2 cellular contexts compared by ENCODE assay signal in the genomic region with DNA sequence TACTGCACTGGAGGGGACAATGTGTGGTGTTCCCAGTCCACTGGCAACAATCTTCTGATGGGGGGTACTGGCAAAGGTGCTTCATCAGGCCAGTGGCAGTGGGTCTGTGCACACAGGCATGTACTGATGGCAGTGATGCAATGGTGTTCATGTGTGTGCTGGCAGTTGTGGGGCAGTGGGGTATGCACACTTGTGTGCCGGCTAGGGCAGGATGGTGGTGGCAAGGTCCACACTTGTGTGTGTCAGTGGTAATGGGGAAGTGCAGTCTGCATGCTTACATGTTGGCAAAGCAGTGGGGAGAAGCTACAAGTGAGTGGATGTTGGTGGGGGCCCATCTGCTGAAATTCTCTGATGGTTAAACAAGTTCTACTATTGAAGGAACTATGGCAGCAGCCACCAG.
TF ChIP-seq lines count a peak whose summit lies in the region.

No MANE protein-coding gene starts in this region.

TF ChIP-seq in GM12878, 131 proteins besides CTCF, POLR2A, EP300 and RAD21:
- TF ChIP-seq SMC3 (IDR thresholded peaks at IDR 0.05; ENCODE audit: borderline replicate concordance, low read length), result no peak
- no peak for TF ChIP-seq MYB (IDR thresholded peaks at IDR 0.05; ENCODE audit: borderline replicate concordance, low read depth, low read length)
- no peak for TF ChIP-seq CBX5 (IDR thresholded peaks at IDR 0.05; ENCODE audit: low read depth)
- TF ChIP-seq MYC (IDR thresholded peaks at IDR 0.05; ENCODE audit: insufficient read depth, insufficient read length, insufficient replicate concordance, low read length, severe bottlenecking), result no peak
- TF ChIP-seq, protein P1, sequence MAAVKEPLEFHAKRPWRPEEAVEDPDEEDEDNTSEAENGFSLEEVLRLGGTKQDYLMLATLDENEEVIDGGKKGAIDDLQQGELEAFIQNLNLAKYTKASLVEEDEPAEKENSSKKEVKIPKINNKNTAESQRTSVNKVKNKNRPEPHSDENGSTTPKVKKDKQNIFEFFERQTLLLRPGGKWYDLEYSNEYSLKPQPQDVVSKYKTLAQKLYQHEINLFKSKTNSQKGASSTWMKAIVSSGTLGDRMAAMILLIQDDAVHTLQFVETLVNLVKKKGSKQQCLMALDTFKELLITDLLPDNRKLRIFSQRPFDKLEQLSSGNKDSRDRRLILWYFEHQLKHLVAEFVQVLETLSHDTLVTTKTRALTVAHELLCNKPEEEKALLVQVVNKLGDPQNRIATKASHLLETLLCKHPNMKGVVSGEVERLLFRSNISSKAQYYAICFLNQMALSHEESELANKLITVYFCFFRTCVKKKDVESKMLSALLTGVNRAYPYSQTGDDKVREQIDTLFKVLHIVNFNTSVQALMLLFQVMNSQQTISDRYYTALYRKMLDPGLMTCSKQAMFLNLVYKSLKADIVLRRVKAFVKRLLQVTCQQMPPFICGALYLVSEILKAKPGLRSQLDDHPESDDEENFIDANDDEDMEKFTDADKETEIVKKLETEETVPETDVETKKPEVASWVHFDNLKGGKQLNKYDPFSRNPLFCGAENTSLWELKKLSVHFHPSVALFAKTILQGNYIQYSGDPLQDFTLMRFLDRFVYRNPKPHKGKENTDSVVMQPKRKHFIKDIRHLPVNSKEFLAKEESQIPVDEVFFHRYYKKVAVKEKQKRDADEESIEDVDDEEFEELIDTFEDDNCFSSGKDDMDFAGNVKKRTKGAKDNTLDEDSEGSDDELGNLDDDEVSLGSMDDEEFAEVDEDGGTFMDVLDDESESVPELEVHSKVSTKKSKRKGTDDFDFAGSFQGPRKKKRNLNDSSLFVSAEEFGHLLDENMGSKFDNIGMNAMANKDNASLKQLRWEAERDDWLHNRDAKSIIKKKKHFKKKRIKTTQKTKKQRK (IDR thresholded peaks at IDR 0.05; ENCODE audit: low read depth, low read length), result no peak
- TF ChIP-seq GABPA (IDR thresholded peaks at IDR 0.05; ENCODE audit: low read depth), result no peak
- TF ChIP-seq, protein P2, sequence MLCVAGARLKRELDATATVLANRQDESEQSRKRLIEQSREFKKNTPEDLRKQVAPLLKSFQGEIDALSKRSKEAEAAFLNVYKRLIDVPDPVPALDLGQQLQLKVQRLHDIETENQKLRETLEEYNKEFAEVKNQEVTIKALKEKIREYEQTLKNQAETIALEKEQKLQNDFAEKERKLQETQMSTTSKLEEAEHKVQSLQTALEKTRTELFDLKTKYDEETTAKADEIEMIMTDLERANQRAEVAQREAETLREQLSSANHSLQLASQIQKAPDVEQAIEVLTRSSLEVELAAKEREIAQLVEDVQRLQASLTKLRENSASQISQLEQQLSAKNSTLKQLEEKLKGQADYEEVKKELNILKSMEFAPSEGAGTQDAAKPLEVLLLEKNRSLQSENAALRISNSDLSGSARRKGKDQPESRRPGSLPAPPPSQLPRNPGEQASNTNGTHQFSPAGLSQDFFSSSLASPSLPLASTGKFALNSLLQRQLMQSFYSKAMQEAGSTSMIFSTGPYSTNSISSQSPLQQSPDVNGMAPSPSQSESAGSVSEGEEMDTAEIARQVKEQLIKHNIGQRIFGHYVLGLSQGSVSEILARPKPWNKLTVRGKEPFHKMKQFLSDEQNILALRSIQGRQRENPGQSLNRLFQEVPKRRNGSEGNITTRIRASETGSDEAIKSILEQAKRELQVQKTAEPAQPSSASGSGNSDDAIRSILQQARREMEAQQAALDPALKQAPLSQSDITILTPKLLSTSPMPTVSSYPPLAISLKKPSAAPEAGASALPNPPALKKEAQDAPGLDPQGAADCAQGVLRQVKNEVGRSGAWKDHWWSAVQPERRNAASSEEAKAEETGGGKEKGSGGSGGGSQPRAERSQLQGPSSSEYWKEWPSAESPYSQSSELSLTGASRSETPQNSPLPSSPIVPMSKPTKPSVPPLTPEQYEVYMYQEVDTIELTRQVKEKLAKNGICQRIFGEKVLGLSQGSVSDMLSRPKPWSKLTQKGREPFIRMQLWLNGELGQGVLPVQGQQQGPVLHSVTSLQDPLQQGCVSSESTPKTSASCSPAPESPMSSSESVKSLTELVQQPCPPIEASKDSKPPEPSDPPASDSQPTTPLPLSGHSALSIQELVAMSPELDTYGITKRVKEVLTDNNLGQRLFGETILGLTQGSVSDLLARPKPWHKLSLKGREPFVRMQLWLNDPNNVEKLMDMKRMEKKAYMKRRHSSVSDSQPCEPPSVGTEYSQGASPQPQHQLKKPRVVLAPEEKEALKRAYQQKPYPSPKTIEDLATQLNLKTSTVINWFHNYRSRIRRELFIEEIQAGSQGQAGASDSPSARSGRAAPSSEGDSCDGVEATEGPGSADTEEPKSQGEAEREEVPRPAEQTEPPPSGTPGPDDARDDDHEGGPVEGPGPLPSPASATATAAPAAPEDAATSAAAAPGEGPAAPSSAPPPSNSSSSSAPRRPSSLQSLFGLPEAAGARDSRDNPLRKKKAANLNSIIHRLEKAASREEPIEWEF (IDR thresholded peaks at IDR 0.05; ENCODE audit: insufficient replicate concordance, low read depth, low read length), result no peak
- no peak for TF ChIP-seq RCOR1 (conservative IDR thresholded peaks at IDR 0.05; ENCODE audit: low read depth, low read length)
- TF ChIP-seq CEBPB (IDR thresholded peaks at IDR 0.05; ENCODE audit: borderline replicate concordance in 1 of 2, low read depth in 2 of 2, low read length in 2 of 2), result no peak
- TF ChIP-seq CREB1 (IDR thresholded peaks at IDR 0.05; ENCODE audit: low read depth), result no peak

TF ChIP-seq in H1, 55 proteins besides CTCF, POLR2A, EP300 and RAD21:
- TF ChIP-seq KDM5A (IDR thresholded peaks at IDR 0.05; ENCODE audit: low read length), result no peak
- TF ChIP-seq FOSL1 (IDR thresholded peaks at IDR 0.05; ENCODE audit: insufficient read depth, low read depth, low read length), result no peak
- TF ChIP-seq SP2 (IDR thresholded peaks at IDR 0.05; ENCODE audit: low read length), result no peak
- TF ChIP-seq ZNF274 (IDR thresholded peaks at IDR 0.05; ENCODE audit: borderline replicate concordance, extremely low read depth, low read length), result no peak
- TF ChIP-seq TBP (IDR thresholded peaks at IDR 0.05; ENCODE audit: low read depth, low read length), result no peak
- TF ChIP-seq, protein P3, sequence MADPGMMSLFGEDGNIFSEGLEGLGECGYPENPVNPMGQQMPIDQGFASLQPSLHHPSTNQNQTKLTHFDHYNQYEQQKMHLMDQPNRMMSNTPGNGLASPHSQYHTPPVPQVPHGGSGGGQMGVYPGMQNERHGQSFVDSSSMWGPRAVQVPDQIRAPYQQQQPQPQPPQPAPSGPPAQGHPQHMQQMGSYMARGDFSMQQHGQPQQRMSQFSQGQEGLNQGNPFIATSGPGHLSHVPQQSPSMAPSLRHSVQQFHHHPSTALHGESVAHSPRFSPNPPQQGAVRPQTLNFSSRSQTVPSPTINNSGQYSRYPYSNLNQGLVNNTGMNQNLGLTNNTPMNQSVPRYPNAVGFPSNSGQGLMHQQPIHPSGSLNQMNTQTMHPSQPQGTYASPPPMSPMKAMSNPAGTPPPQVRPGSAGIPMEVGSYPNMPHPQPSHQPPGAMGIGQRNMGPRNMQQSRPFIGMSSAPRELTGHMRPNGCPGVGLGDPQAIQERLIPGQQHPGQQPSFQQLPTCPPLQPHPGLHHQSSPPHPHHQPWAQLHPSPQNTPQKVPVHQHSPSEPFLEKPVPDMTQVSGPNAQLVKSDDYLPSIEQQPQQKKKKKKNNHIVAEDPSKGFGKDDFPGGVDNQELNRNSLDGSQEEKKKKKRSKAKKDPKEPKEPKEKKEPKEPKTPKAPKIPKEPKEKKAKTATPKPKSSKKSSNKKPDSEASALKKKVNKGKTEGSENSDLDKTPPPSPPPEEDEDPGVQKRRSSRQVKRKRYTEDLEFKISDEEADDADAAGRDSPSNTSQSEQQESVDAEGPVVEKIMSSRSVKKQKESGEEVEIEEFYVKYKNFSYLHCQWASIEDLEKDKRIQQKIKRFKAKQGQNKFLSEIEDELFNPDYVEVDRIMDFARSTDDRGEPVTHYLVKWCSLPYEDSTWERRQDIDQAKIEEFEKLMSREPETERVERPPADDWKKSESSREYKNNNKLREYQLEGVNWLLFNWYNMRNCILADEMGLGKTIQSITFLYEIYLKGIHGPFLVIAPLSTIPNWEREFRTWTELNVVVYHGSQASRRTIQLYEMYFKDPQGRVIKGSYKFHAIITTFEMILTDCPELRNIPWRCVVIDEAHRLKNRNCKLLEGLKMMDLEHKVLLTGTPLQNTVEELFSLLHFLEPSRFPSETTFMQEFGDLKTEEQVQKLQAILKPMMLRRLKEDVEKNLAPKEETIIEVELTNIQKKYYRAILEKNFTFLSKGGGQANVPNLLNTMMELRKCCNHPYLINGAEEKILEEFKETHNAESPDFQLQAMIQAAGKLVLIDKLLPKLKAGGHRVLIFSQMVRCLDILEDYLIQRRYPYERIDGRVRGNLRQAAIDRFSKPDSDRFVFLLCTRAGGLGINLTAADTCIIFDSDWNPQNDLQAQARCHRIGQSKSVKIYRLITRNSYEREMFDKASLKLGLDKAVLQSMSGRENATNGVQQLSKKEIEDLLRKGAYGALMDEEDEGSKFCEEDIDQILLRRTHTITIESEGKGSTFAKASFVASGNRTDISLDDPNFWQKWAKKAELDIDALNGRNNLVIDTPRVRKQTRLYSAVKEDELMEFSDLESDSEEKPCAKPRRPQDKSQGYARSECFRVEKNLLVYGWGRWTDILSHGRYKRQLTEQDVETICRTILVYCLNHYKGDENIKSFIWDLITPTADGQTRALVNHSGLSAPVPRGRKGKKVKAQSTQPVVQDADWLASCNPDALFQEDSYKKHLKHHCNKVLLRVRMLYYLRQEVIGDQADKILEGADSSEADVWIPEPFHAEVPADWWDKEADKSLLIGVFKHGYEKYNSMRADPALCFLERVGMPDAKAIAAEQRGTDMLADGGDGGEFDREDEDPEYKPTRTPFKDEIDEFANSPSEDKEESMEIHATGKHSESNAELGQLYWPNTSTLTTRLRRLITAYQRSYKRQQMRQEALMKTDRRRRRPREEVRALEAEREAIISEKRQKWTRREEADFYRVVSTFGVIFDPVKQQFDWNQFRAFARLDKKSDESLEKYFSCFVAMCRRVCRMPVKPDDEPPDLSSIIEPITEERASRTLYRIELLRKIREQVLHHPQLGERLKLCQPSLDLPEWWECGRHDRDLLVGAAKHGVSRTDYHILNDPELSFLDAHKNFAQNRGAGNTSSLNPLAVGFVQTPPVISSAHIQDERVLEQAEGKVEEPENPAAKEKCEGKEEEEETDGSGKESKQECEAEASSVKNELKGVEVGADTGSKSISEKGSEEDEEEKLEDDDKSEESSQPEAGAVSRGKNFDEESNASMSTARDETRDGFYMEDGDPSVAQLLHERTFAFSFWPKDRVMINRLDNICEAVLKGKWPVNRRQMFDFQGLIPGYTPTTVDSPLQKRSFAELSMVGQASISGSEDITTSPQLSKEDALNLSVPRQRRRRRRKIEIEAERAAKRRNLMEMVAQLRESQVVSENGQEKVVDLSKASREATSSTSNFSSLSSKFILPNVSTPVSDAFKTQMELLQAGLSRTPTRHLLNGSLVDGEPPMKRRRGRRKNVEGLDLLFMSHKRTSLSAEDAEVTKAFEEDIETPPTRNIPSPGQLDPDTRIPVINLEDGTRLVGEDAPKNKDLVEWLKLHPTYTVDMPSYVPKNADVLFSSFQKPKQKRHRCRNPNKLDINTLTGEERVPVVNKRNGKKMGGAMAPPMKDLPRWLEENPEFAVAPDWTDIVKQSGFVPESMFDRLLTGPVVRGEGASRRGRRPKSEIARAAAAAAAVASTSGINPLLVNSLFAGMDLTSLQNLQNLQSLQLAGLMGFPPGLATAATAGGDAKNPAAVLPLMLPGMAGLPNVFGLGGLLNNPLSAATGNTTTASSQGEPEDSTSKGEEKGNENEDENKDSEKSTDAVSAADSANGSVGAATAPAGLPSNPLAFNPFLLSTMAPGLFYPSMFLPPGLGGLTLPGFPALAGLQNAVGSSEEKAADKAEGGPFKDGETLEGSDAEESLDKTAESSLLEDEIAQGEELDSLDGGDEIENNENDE (IDR thresholded peaks at IDR 0.05; ENCODE audit: insufficient replicate concordance, low read length), result no peak
